In genomic region chr1:10835423-10836421, GRCh38 we compare ENCODE assay signal across 8 cellular contexts. TPM values are rescaled to one million over a fixed set of nuclear protein-coding genes. Genes with fewer than 3 reads are reported as not detected.
DNase-seq lines count a peak whose midpoint lies in the region; ATAC-seq and TF ChIP-seq lines count a peak whose summit lies in the region.

No MANE protein-coding gene starts in this region.

- intact Hi-C loops in ascending aorta (cut with DNase I): no loop called here

- H3K36me3 ChIP-seq in iPS-20b (ENCODE audit: insufficient read depth, low read depth, low read length): no peaks in the 10 kb centered on the region
- H3K36me3 ChIP-seq in ascending aorta: no peaks in the 10 kb centered on the region

- ATAC-seq in GM21390 (IDR thresholded peaks at IDR 0.05; ENCODE audit: unreplicated experiment): no peak
- ATAC-seq in GM18498 (IDR thresholded peaks at IDR 0.05; ENCODE audit: unreplicated experiment): no peak

- peak overlapping the region; percentile 53; the same call in 1 of the 2 replicates for H3K9ac ChIP-seq in iPS-20b (ENCODE audit: low read depth, low read length)

- H3K27ac ChIP-seq in iPS-20b (ENCODE audit: low read length): no peak overlapping the region
- no peak overlapping the region for H3K27ac ChIP-seq in ascending aorta

- peak overlapping the region; percentile 54; the same call in 1 of the 2 replicates for H3K4me3 ChIP-seq in iPS-20b (ENCODE audit: low read length)
- no peak overlapping the region for H3K4me3 ChIP-seq in ascending aorta

- peak; percentile 66 for DNase-seq in DMS 273 treated with DMSO at 0.1 percent for 48 hours (lab: John Stamatoyannopoulos, UW)
- peak; percentile 93 for DNase-seq in NCI-H1105 (lab: John Stamatoyannopoulos, UW)
- peak; percentile 90 for DNase-seq in SW480 (ENCODE audit: low spot score)
- DNase-seq in ascending aorta (ENCODE audit: low spot score in 2 of 2): no peak
- no peak for DNase-seq in amygdala (lab: John Stamatoyannopoulos, UW)

- H3K4me1 ChIP-seq in iPS-20b (ENCODE audit: insufficient read depth, low read length): peaks cover 3% of the 10 kb centered on the region; the same call in 1 of the 2 replicates
- H3K4me1 ChIP-seq in ascending aorta: no peaks in the 10 kb centered on the region

- H3K9me3 ChIP-seq in iPS-20b (ENCODE audit: insufficient read depth, low read depth, low read length) (no peaks in the 10 kb centered on the region), ascending aorta (no peaks in the 10 kb centered on the region)

- TF ChIP-seq CTCF in ascending aorta (IDR thresholded peaks at IDR 0.05): no peak

- peaks cover 15% of the 10 kb centered on the region for H3K27me3 ChIP-seq in iPS-20b (ENCODE audit: insufficient read depth, low read length)
- peaks cover 15% of the 10 kb centered on the region for H3K27me3 ChIP-seq in ascending aorta

RNA-seq across cellular contexts. Expression of gene CASZ1, which starts 39.3 kb away (rescaled TPM):
- 25.8 TPM for total RNA-seq in ascending aorta

Comparison
In these comparisons a context has a peak if more than half of its experiments do, and no peak if none do; other contexts are left out.
1. DNase-seq: peak in DMS 273 treated with DMSO at 0.1 percent for 48 hours (single experiment), NCI-H1105 (single experiment) and SW480 (single experiment); none in ascending aorta (0 of 2) and amygdala (0 of 56).